In genomic region chr5:150523472-150524350, GRCh38 we compare ENCODE assay signal across 9 cellular contexts. TPM values are rescaled to one million over a fixed set of nuclear protein-coding genes. Genes with fewer than 3 reads are reported as not detected.
A peak's percentile ranks its signal among the peaks of the same experiment; 100 is the strongest.
DNase-seq lines count a peak whose midpoint lies in the region; ATAC-seq and TF ChIP-seq lines count a peak whose summit lies in the region.
"Had no signal": no experiment of that assay in that cellular context is flagged by ENCODE, and none has a peak within 500 bp of the region (broad histone marks: within the 10 kb centered on the region; RNA-seq: fewer than 3 reads in every experiment).

No MANE protein-coding gene starts in this region.

- H3K27ac Mint-ChIP-seq in CD4-positive, alpha-beta memory T cell = no peak overlapping the region

- H3K9me3 Mint-ChIP-seq in CD4-positive, alpha-beta memory T cell = no peaks in the 10 kb centered on the region

- BruUV-seq in Panc1 (replicated peaks; lab: Mats Ljungman, UMichigan) = no TSS peak

- no peaks in the 10 kb centered on the region for H3K4me1 Mint-ChIP-seq in CD4-positive, alpha-beta memory T cell

- H3K9me3 ChIP-seq in CD4-positive, alpha-beta memory T cell (ENCODE audit: control insufficient read depth in 1 of 2, low read length in 2 of 2) = no peaks in the 10 kb centered on the region
- no peaks in the 10 kb centered on the region for H3K9me3 ChIP-seq in Panc1 (ENCODE audit: control insufficient read depth, insufficient read depth, low read depth, low read length)
- no peaks in the 10 kb centered on the region for H3K9me3 ChIP-seq in thoracic aorta

- in situ Hi-C loops in Panc1 (cut with HindIII; ENCODE audit: low pct_unique_long_range_greater_than_20kb, low sequenced_read_pairs) = no loop called here

- POLR2A ChIA-PET in CD4-positive, alpha-beta memory T cell (lab: Charles Lee; ENCODE audit: partially characterized antibody) = no interaction called here
- POLR2A ChIA-PET in Panc1 (lab: Charles Lee) = no interaction called here

- no peak overlapping the region for H3K27ac ChIP-seq in CD4-positive, alpha-beta memory T cell (ENCODE audit: low read depth, low read length)
- H3K27ac ChIP-seq in Panc1 (ENCODE audit: low read length) (peak overlapping the region; percentile 69), cingulate gyrus (ENCODE audit: low read depth, low read length) (peak overlapping the region; percentile 76), thoracic aorta (no peak overlapping the region)
- H3K27ac ChIP-seq: SK-N-MC had no signal

- H3K36me3 ChIP-seq in CD4-positive, alpha-beta memory T cell (ENCODE audit: insufficient read depth, low read length) = no peaks in the 10 kb centered on the region
- H3K36me3 ChIP-seq in Panc1 (ENCODE audit: control insufficient read depth, insufficient read depth, low read length) (no peaks in the 10 kb centered on the region), thoracic aorta (peaks cover 6% of the 10 kb centered on the region)

- CTCF ChIA-PET in CD4-positive, alpha-beta memory T cell (lab: Charles Lee; ENCODE audit: partially characterized antibody) = interaction anchor here (1.0 to 1.4 kb wide), 3 partner anchors 10 to 74 kb away, joined by 4 to 8 read pairs (median 5); no protein-coding TSS in a partner anchor
- CTCF ChIA-PET in Panc1 (lab: Charles Lee) = interaction anchor here (0.5 to 1.8 kb wide), 4 partner anchors 11 to 127 kb away, joined by 3 to 6 read pairs (median 3); no protein-coding TSS in a partner anchor

- no peaks in the 10 kb centered on the region for H3K27me3 ChIP-seq in CD4-positive, alpha-beta memory T cell (ENCODE audit: insufficient read depth, low read length)
- H3K27me3 ChIP-seq in Panc1 (ENCODE audit: control insufficient read depth, insufficient read depth, low read length) (no peaks in the 10 kb centered on the region), thoracic aorta (replicated peaks; ENCODE audit: insufficient read depth) (no peaks in the 10 kb centered on the region)

- no peak overlapping the region for H3K4me3 Mint-ChIP-seq in CD4-positive, alpha-beta memory T cell

- ATAC-seq in Panc1 (peak; percentile 80), left colon (peak; percentile 59), thoracic aorta (ENCODE audit: insufficient number of reproducible peaks, low FRiP score, low read depth) (no peak), HG02610 (IDR thresholded peaks at IDR 0.05; ENCODE audit: unreplicated experiment) (no peak), HG02759 (IDR thresholded peaks at IDR 0.05; ENCODE audit: unreplicated experiment) (no peak)

- peak in 4 of 5 donors; percentile 13 to 18 (median 16) for DNase-seq in CD4-positive, alpha-beta memory T cell
- DNase-seq in GM19240 (ENCODE audit: insufficient read length, low spot score) = peak; percentile 55
- DNase-seq in Panc1 (ENCODE audit: low read depth, low spot score) = peak; percentile 41
- no peak for DNase-seq in left colon
- DNase-seq in thoracic aorta (ENCODE audit: low spot score) = no peak

- H3K27me3 Mint-ChIP-seq in CD4-positive, alpha-beta memory T cell = peaks cover 0 to 2% of the 10 kb centered on the region in 2 donors

- TF ChIP-seq CTCF in Panc1 (IDR thresholded peaks at IDR 0.05) = peak; percentile 83; the same call in 1 of the 2 replicates
- peak; percentile 63 for TF ChIP-seq CTCF in thoracic aorta (IDR thresholded peaks at IDR 0.05)

- H3K4me3 ChIP-seq in CD4-positive, alpha-beta memory T cell (ENCODE audit: low read length in 2 of 2) = no peak overlapping the region
- H3K4me3 ChIP-seq in Panc1 (ENCODE audit: low read depth in 2 of 2, low read length in 2 of 2) (no peak overlapping the region), thoracic aorta (no peak overlapping the region)
- H3K4me3 ChIP-seq: SK-N-MC had no signal

- no peaks in the 10 kb centered on the region for H3K36me3 Mint-ChIP-seq in CD4-positive, alpha-beta memory T cell

- intact Hi-C loops in CD4-positive, alpha-beta memory T cell (cut with micrococcal nuclease) = loop anchor here (1.0 kb wide), 1 partner anchor 64 kb away; no protein-coding TSS in a partner anchor
- intact Hi-C loops in Panc1 (cut with micrococcal nuclease; ENCODE audit: unreplicated experiment) = loop anchor here (2.0 kb wide), 1 partner anchor 65 kb away; no protein-coding TSS in a partner anchor
- intact Hi-C loops in left colon (cut with DNase I, micrococcal nuclease) = no loop called here

- no peaks in the 10 kb centered on the region for H3K4me1 ChIP-seq in CD4-positive, alpha-beta memory T cell (ENCODE audit: insufficient read depth, low read length)
- H3K4me1 ChIP-seq in Panc1 (ENCODE audit: control insufficient read depth, insufficient read depth, low read length) (peaks cover 52% of the 10 kb centered on the region), thoracic aorta (ENCODE audit: control insufficient read depth in 1 of 2, low read depth in 2 of 2) (peaks cover 17 to 60% of the 10 kb centered on the region in 2 donors)

RNA-seq across cellular contexts. Expression of gene NDST1, which starts 15.8 kb away (rescaled TPM):
- total RNA-seq in CD4-positive, alpha-beta memory T cell = under 1 TPM; 0.35 to 0.64 TPM
- polyA plus RNA-seq in CD4-positive, alpha-beta memory T cell = under 1 TPM in 1 of 2 donors, not detected in 1; 0.29 TPM
- 142 TPM for total RNA-seq in Panc1 (2021; ENCODE audit: unreplicated experiment)
- polyA plus RNA-seq in Panc1 (2012; ENCODE audit: insufficient read length) = 80.5 TPM
- total RNA-seq in left colon = 10 to 100 TPM; 63.5 to 73.9 TPM
- total RNA-seq in thoracic aorta = 100 to 1,000 TPM; 112 to 131 TPM

Comparison
In these comparisons a context has a peak if more than half of its experiments do, and no peak if none do; other contexts are left out.
1. DNase-seq: peak in CD4-positive, alpha-beta memory T cell (4 of 5), GM19240 (single experiment) and Panc1 (single experiment); none in left colon (0 of 2) and thoracic aorta (single experiment).
2. H3K27ac ChIP-seq: peak in Panc1 (single experiment) and cingulate gyrus (single experiment); none in CD4-positive, alpha-beta memory T cell (single experiment) and thoracic aorta (0 of 2).
3. ATAC-seq: peak in Panc1 (single experiment) and left colon (single experiment); none in thoracic aorta (single experiment), HG02610 (single experiment) and HG02759 (single experiment).
4. RNA of gene NDST1, which starts 15.8 kb away (total RNA-seq): 142 TPM in Panc1 (single experiment), 112 to 131 TPM in thoracic aorta and 63.5 to 73.9 TPM in left colon; 0.35 to 0.64 TPM in CD4-positive, alpha-beta memory T cell; every median in the first group is over 10 times any median in the second.
5. intact Hi-C loops: an anchor here in CD4-positive, alpha-beta memory T cell (1.0 kb wide) and Panc1 (2.0 kb wide); none called in left colon.